In genomic region chr17:28384281-28385036, GRCh38 we compare ENCODE assay signal across 1 cellular context.
TF ChIP-seq lines count a peak whose summit lies in the region.

No MANE protein-coding gene starts in this region.

TF ChIP-seq in K562, 482 proteins besides CTCF, POLR2A, EP300 and RAD21:
- TF ChIP-seq ELF1 (tag; IDR thresholded peaks at IDR 0.05) (peak; percentile 70), ARHGAP35 (IDR thresholded peaks at IDR 0.05; ENCODE audit: partially characterized antibody) (no peak), MLLT1 (IDR thresholded peaks at IDR 0.05) (no peak), ZNF785 (CRISPR knock-in tag; IDR thresholded peaks at IDR 0.05) (no peak), MEIS2 (IDR thresholded peaks at IDR 0.05; ENCODE audit: partially characterized antibody) (no peak), KHSRP (IDR thresholded peaks at IDR 0.05) (no peak), ARNT (IDR thresholded peaks at IDR 0.05) (no peak), ATF1 (CRISPR knock-in tag; IDR thresholded peaks at IDR 0.05) (no peak), ATF1 (tag; IDR thresholded peaks at IDR 0.05) (peak; percentile 46; the same call in 1 of the 2 replicates), NRF1 (conservative IDR thresholded peaks at IDR 0.05 in 1 of 2, IDR thresholded peaks at IDR 0.05 in 1 of 2) (peak in 1 of 2 experiments; percentile 24; a peak in 1 of 4 replicates), SAFB2 (IDR thresholded peaks at IDR 0.05; ENCODE audit: borderline replicate concordance, low read depth, low read length, severe bottlenecking) (no peak), CBX5 (IDR thresholded peaks at IDR 0.05; ENCODE audit: borderline replicate concordance, low read depth) (no peak), XRCC4 (IDR thresholded peaks at IDR 0.05; ENCODE audit: extremely low read depth, insufficient read depth, insufficient read length) (no peak), RFX5 (IDR thresholded peaks at IDR 0.05; ENCODE audit: low read depth, low read length) (no peak), ZNF212 (CRISPR knock-in tag; IDR thresholded peaks at IDR 0.05) (no peak), IFI16 (CRISPR knock-in tag; IDR thresholded peaks at IDR 0.05) (no peak), BCLAF1 (IDR thresholded peaks at IDR 0.05; ENCODE audit: borderline replicate concordance in 1 of 2, control insufficient read depth in 1 of 2, low read depth in 2 of 2, low read length in 1 of 2) (no peak), ESRRA (IDR thresholded peaks at IDR 0.05; ENCODE audit: borderline replicate concordance, low read depth) (no peak), RBBP5 (IDR thresholded peaks at IDR 0.05; ENCODE audit: borderline replicate concordance, insufficient read depth, low read length, poor library complexity, severe bottlenecking) (peak; percentile 38), L3MBTL2 (IDR thresholded peaks at IDR 0.05) (0 out of 2 replicates have a peak, but pooled peaks have one; percentile 35), CHD2 (IDR thresholded peaks at IDR 0.05; ENCODE audit: low read depth, low read length) (peak; percentile 19; the same call in 1 of the 2 replicates), CHD1 (IDR thresholded peaks at IDR 0.05; ENCODE audit: low read length) (no peak), CAMTA2 (CRISPR knock-in tag; conservative IDR thresholded peaks at IDR 0.05) (no peak), HCFC1 (IDR thresholded peaks at IDR 0.05; ENCODE audit: low read depth, low read length) (peak; percentile 26; the same call in 1 of the 2 replicates), FUS (optimal IDR thresholded peaks at IDR 0.05; ENCODE audit: low read depth, low read length) (no peak), ZBTB17 (CRISPR knock-in tag; IDR thresholded peaks at IDR 0.05) (peak; percentile 81), ETV5 (CRISPR knock-in tag; IDR thresholded peaks at IDR 0.05; ENCODE audit: low read depth) (no peak), HIVEP1 (CRISPR knock-in tag; IDR thresholded peaks at IDR 0.05) (no peak), SIRT6 (IDR thresholded peaks at IDR 0.05; ENCODE audit: low read depth, low read length) (no peak), CTBP1 (IDR thresholded peaks at IDR 0.05; ENCODE audit: borderline replicate concordance) (no peak), CREB1 (IDR thresholded peaks at IDR 0.05) (peak; percentile 63; the same call in 1 of the 2 replicates), CREB1 (CRISPR knock-in tag; IDR thresholded peaks at IDR 0.05) (no peak; the same call in 1 of the 2 replicates), MTA1 (IDR thresholded peaks at IDR 0.05; ENCODE audit: borderline replicate concordance) (0 out of 2 replicates have a peak, but pooled peaks have one; percentile 35), VEZF1 (CRISPR knock-in tag; IDR thresholded peaks at IDR 0.05) (0 out of 2 replicates have a peak, but pooled peaks have one; percentile 11), PHF8 (IDR thresholded peaks at IDR 0.05; ENCODE audit: borderline replicate concordance, low read length) (peak; percentile 26; the same call in 1 of the 2 replicates), MAZ (CRISPR knock-in tag; conservative IDR thresholded peaks at IDR 0.05 in 1 of 2, IDR thresholded peaks at IDR 0.05 in 1 of 2) (peak in 1 of 2 experiments; percentile 19; a peak in 1 of 4 replicates), CREM (IDR thresholded peaks at IDR 0.05; ENCODE audit: low read depth) (peak; percentile 72), ZFP30 (CRISPR knock-in tag; IDR thresholded peaks at IDR 0.05; ENCODE audit: borderline replicate concordance) (no peak), YY1 (IDR thresholded peaks at IDR 0.05; ENCODE audit: borderline replicate concordance in 1 of 3, control insufficient read depth in 1 of 3, extremely low read depth in 1 of 3, insufficient read depth in 3 of 3, insufficient read length in 1 of 3, insufficient replicate concordance in 2 of 3, low read depth in 1 of 3, low read length in 2 of 3) (no peak), SMAD2 (IDR thresholded peaks at IDR 0.05; ENCODE audit: low read depth, low read length) (no peak), GABPA (tag; conservative IDR thresholded peaks at IDR 0.05; ENCODE audit: low read depth) (peak; percentile 39; the same call in 1 of the 2 replicates), JUN (IDR thresholded peaks at IDR 0.05; ENCODE audit: borderline replicate concordance, low read depth, low read length) (no peak), JUN (CRISPR knock-in tag; IDR thresholded peaks at IDR 0.05; ENCODE audit: borderline replicate concordance) (no peak), RBFOX2 (IDR thresholded peaks at IDR 0.05; ENCODE audit: low read depth, low read length) (peak; percentile 62), POLR2G (IDR thresholded peaks at IDR 0.05; ENCODE audit: low read depth, low read length) (peak; percentile 64), ZBTB11 (CRISPR knock-in tag; IDR thresholded peaks at IDR 0.05) (0 out of 6 replicates have a peak, but pooled peaks of 1 of the 3 experiments have one; percentile 24), MECOM (CRISPR knock-in tag; IDR thresholded peaks at IDR 0.05) (no peak)
- TF ChIP-seq, protein P1, sequence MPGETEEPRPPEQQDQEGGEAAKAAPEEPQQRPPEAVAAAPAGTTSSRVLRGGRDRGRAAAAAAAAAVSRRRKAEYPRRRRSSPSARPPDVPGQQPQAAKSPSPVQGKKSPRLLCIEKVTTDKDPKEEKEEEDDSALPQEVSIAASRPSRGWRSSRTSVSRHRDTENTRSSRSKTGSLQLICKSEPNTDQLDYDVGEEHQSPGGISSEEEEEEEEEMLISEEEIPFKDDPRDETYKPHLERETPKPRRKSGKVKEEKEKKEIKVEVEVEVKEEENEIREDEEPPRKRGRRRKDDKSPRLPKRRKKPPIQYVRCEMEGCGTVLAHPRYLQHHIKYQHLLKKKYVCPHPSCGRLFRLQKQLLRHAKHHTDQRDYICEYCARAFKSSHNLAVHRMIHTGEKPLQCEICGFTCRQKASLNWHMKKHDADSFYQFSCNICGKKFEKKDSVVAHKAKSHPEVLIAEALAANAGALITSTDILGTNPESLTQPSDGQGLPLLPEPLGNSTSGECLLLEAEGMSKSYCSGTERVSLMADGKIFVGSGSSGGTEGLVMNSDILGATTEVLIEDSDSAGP (CRISPR knock-in tag; IDR thresholded peaks at IDR 0.05): no peak
- TF ChIP-seq, protein P2, sequence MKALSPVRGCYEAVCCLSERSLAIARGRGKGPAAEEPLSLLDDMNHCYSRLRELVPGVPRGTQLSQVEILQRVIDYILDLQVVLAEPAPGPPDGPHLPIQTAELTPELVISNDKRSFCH (CRISPR knock-in tag; IDR thresholded peaks at IDR 0.05): no peak
- TF ChIP-seq, protein P2 (tag; IDR thresholded peaks at IDR 0.05): no peak
- TF ChIP-seq, protein P3, sequence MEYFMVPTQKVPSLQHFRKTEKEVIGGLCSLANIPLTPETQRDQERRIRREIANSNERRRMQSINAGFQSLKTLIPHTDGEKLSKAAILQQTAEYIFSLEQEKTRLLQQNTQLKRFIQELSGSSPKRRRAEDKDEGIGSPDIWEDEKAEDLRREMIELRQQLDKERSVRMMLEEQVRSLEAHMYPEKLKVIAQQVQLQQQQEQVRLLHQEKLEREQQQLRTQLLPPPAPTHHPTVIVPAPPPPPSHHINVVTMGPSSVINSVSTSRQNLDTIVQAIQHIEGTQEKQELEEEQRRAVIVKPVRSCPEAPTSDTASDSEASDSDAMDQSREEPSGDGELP (CRISPR knock-in tag; IDR thresholded peaks at IDR 0.05; ENCODE audit: borderline replicate concordance): peak; percentile 53; the same call in 1 of the 2 replicates
- TF ChIP-seq, protein P4, sequence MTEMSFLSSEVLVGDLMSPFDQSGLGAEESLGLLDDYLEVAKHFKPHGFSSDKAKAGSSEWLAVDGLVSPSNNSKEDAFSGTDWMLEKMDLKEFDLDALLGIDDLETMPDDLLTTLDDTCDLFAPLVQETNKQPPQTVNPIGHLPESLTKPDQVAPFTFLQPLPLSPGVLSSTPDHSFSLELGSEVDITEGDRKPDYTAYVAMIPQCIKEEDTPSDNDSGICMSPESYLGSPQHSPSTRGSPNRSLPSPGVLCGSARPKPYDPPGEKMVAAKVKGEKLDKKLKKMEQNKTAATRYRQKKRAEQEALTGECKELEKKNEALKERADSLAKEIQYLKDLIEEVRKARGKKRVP (CRISPR knock-in tag; IDR thresholded peaks at IDR 0.05): no peak
TF ChIP-seq in K562: peak in this region for 19.
